17 cellular contexts compared by ENCODE assay signal in the genomic region with DNA sequence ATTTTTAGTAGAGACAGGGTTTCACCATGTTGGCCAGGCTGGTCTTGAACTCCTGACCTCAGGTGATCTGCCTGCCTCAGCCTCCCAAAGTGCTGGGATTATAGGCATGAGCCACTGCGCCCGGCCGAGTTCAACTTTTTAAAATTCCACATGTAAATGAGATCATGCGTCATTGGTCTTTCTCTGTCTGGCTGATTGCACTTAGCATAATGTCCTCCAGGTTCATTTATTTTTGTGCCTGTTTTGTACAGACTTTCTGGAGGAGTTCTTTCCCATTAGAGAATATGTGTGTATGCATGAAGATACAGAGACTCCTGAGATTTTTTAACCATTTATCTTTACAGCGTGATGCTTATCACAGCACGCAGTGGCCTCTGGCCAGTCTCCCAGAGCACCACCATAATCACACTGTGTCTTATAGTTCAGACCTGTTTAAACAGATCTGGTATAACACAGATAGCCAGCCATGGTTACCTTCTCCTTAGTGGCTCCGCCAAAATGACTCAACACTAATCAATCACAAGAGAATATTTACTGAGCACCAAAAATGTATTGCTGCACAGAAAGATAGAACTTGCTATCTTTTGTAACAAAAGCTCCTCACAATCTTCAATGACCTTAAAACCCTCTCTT. TPM values are rescaled to one million over a fixed set of nuclear protein-coding genes. Genes with fewer than 3 reads are reported as not detected.
"Had no signal": no experiment of that assay in that cellular context is flagged by ENCODE, and none has a peak within 500 bp of the region (broad histone marks: within the 10 kb centered on the region; RNA-seq: fewer than 3 reads in every experiment).

No MANE protein-coding gene starts in this region.

- H3K4me1 Mint-ChIP-seq: activated B cell treated with CpG ODN at 0.5 μM for 24 hours, neural crest cell had no signal

- H3K4me3 ChIP-seq: coronary artery, stomach, thoracic aorta, vagina had no signal

- H3K27ac Mint-ChIP-seq: activated B cell treated with CpG ODN at 0.5 μM for 24 hours; activated CD8-positive, alpha-beta T cell treated with anti-CD3 and anti-CD28 coated beads for 36 hours had no signal

- H3K4me1 ChIP-seq: vagina had no signal

- DNase-seq: activated B cell treated with CpG ODN at 0.5 μM for 24 hours; activated CD4-positive, alpha-beta T cell treated with anti-CD3 and anti-CD28 coated beads for 48 hours; activated CD8-positive, alpha-beta T cell treated with anti-CD3 and anti-CD28 coated beads for 36 hours; activated effector memory CD4-positive, alpha-beta T cell treated with Interleukin-2 at 50 U/mL for 16 hours; activated naive CD4-positive, alpha-beta T cell treated with anti-CD3 and anti-CD28 coated beads, Interleukin-2, amount 50 U/mL, for 16 hours; activated T-cell treated with anti-CD3 and anti-CD28 coated beads, Interleukin-2, amount 50 U/mL, for 4 hours; central memory CD4-positive, alpha-beta T cell; effector CD8-positive, alpha-beta T cell; foreskin melanocyte; stimulated activated CD4-positive, alpha-beta T cell treated with anti-CD3 and anti-CD28 coated beads, Interleukin-12 subunit alpha, Interleukin-12 subunit beta, amount 100 ng/mL, for 4 hours; stimulated activated CD4-positive, alpha-beta T cell treated with anti-CD3 and anti-CD28 coated beads, Interleukin-2, amount 100 ng/mL, for 24 hours; stomach had no signal

- H3K27ac ChIP-seq: coronary artery, stomach, thoracic aorta, vagina had no signal

- H3K36me3 ChIP-seq: stomach, thoracic aorta, vagina had no signal

- FAIRE-seq: endothelial cell of umbilical vein had no signal

- ATAC-seq: activated CD8-positive, alpha-beta T cell treated with anti-CD3 and anti-CD28 coated beads for 36 hours; activated T-cell treated with anti-CD3 and anti-CD28 coated beads, Interleukin-2, amount 50 U/mL, for 4 hours had no signal

- H3K9me3 Mint-ChIP-seq: activated B cell treated with CpG ODN at 0.5 μM for 24 hours; activated CD8-positive, alpha-beta T cell treated with anti-CD3 and anti-CD28 coated beads for 36 hours; activated T-cell treated with anti-CD3 and anti-CD28 coated beads, Interleukin-2, amount 50 U/mL, for 4 hours had no signal

- H3K9me3 ChIP-seq: stomach, thoracic aorta, vagina had no signal

- H3K4me3 Mint-ChIP-seq: activated B cell treated with CpG ODN at 0.5 μM for 24 hours; activated CD8-positive, alpha-beta T cell treated with anti-CD3 and anti-CD28 coated beads for 36 hours; activated T-cell treated with anti-CD3 and anti-CD28 coated beads, Interleukin-2, amount 50 U/mL, for 4 hours; neural crest cell had no signal

- H3K27me3 ChIP-seq: stomach, vagina had no signal

RNA-seq across cellular contexts. Expression of a gene that starts 11.4 kb away (rescaled TPM):
- total RNA-seq: activated CD8-positive, alpha-beta T cell treated with anti-CD3 and anti-CD28 coated beads for 36 hours had no signal
